Comparison of ENCODE assay signal across 6 cellular contexts in genomic region chr14:33175951-33176350, GRCh38.
"Had no signal": no experiment of that assay in that cellular context is flagged by ENCODE, and none has a peak within 500 bp of the region (broad histone marks: within the 10 kb centered on the region; RNA-seq: fewer than 3 reads in every experiment).

No MANE protein-coding gene starts in this region.

- H3K4me3 ChIP-seq: K562 had no signal

- DNase-seq: IMR-90, KBM-7, KG1 had no signal

- H3K27ac ChIP-seq: HL-60 had no signal

- FAIRE-seq: HTR-8/SVneo, K562 had no signal

- ATAC-seq: K562 had no signal
